12 cellular contexts compared by ENCODE assay signal in genomic region chr6:22717906-22718305, GRCh38.
DNase-seq lines count a peak whose midpoint lies in the region; ATAC-seq and TF ChIP-seq lines count a peak whose summit lies in the region.
"Had no signal": no experiment of that assay in that cellular context is flagged by ENCODE, and none has a peak within 500 bp of the region (broad histone marks: within the 10 kb centered on the region; RNA-seq: fewer than 3 reads in every experiment).

No MANE protein-coding gene starts in this region.

- DNase-seq in DMS53 (lab: John Stamatoyannopoulos, UW): peak; percentile 94
- DNase-seq in NCI-H187 (lab: John Stamatoyannopoulos, UW): peak; percentile 65 to 85
- peak; percentile 99 for DNase-seq in NCI-H748 (lab: John Stamatoyannopoulos, UW; ENCODE audit: unreplicated experiment)
- peak; percentile 61 to 67 (median 65) for DNase-seq in mucosa of descending colon
- no peak for DNase-seq in GM03348 (ENCODE audit: low spot score)
- no peak for DNase-seq in H4 (ENCODE audit: low spot score)
- DNase-seq in activated T-cell treated with anti-CD3 and anti-CD28 coated beads for 4 hours: no peak
- no peak for DNase-seq in natural killer cell
- DNase-seq: endodermal cell, foreskin melanocyte had no signal

- no peak overlapping the region for H3K27ac Mint-ChIP-seq in natural killer cell
- H3K27ac Mint-ChIP-seq: activated naive CD4-positive, alpha-beta T cell treated with anti-CD3 and anti-CD28 coated beads, Interleukin-2, amount 50 U/mL, for 24 hours; endodermal cell; WTC11 had no signal

- intact Hi-C loops in mucosa of descending colon (cut with DNase I, micrococcal nuclease): no loop called here
- intact Hi-C loops in natural killer cell (cut with micrococcal nuclease): no loop called here

- H3K4me1 ChIP-seq in mucosa of descending colon (ENCODE audit: low read depth): no peaks in the 10 kb centered on the region

- no peaks in the 10 kb centered on the region for H3K36me3 ChIP-seq in mucosa of descending colon (ENCODE audit: low read depth)

- peaks cover 5 to 10% of the 10 kb centered on the region in 2 donors for H3K9me3 Mint-ChIP-seq in natural killer cell

- ATAC-seq in mucosa of descending colon (peak; percentile 84), natural killer cell (no peak)
- ATAC-seq: WTC11 had no signal

- no peaks in the 10 kb centered on the region for H3K36me3 Mint-ChIP-seq in natural killer cell
- H3K36me3 Mint-ChIP-seq: activated naive CD4-positive, alpha-beta T cell treated with anti-CD3 and anti-CD28 coated beads, Interleukin-2, amount 50 U/mL, for 24 hours had no signal

- H3K27me3 Mint-ChIP-seq in natural killer cell (ENCODE audit: low read depth in 2 of 2): no peaks in the 10 kb centered on the region

- TF ChIP-seq CTCF in mucosa of descending colon (IDR thresholded peaks at IDR 0.05) (no peak), natural killer cell (IDR thresholded peaks at IDR 0.05) (no peak)

- no peaks in the 10 kb centered on the region for H3K4me1 Mint-ChIP-seq in natural killer cell
- H3K4me1 Mint-ChIP-seq: activated naive CD4-positive, alpha-beta T cell treated with anti-CD3 and anti-CD28 coated beads, Interleukin-2, amount 50 U/mL, for 24 hours had no signal

- H3K4me3 Mint-ChIP-seq in natural killer cell: no peak overlapping the region
- H3K4me3 Mint-ChIP-seq: activated naive CD4-positive, alpha-beta T cell treated with anti-CD3 and anti-CD28 coated beads, Interleukin-2, amount 50 U/mL, for 24 hours; endodermal cell; WTC11 had no signal

- no peak overlapping the region for H3K4me3 ChIP-seq in mucosa of descending colon

- H3K9me3 ChIP-seq in mucosa of descending colon: no peaks in the 10 kb centered on the region

Comparison
In these comparisons a context has a peak if more than half of its experiments do, and no peak if none do; other contexts are left out.
1. DNase-seq: peak in DMS53 (single experiment), NCI-H187 (2 of 2), NCI-H748 (single experiment) and mucosa of descending colon (3 of 3); none in GM03348 (single experiment), H4 (single experiment), activated T-cell treated with anti-CD3 and anti-CD28 coated beads for 4 hours (single experiment) and natural killer cell (single experiment).